15 cellular contexts compared by ENCODE assay signal in genomic region chr2:138421315-138421970, GRCh38.
A peak's percentile ranks its signal among the peaks of the same experiment; 100 is the strongest.
DNase-seq lines count a peak whose midpoint lies in the region; ATAC-seq, FAIRE-seq and TF ChIP-seq lines count a peak whose summit lies in the region.
"Had no signal": no experiment of that assay in that cellular context is flagged by ENCODE, and none has a peak within 500 bp of the region (broad histone marks: within the 10 kb centered on the region; RNA-seq: fewer than 3 reads in every experiment).

No MANE protein-coding gene starts in this region.

- in situ Hi-C loops in Panc1 (cut with HindIII; ENCODE audit: low pct_unique_long_range_greater_than_20kb, low sequenced_read_pairs) = no loop called here

- peaks cover 2% of the 10 kb centered on the region; the same call in 1 of the 2 replicates for H3K4me1 ChIP-seq in Panc1 (ENCODE audit: control insufficient read depth, insufficient read depth, low read length)
- H3K4me1 ChIP-seq: BE2C had no signal

- BruUV-seq in Panc1 (replicated peaks; lab: Mats Ljungman, UMichigan) = no TSS peak

- ATAC-seq in Panc1 (peak; percentile 75), HG02763 (IDR thresholded peaks at IDR 0.05; ENCODE audit: unreplicated experiment) (no peak)

- H3K27ac Mint-ChIP-seq in mesothelial cell of epicardium = peak overlapping the region; percentile 48

- CTCF ChIA-PET in Panc1 (lab: Charles Lee) = interaction anchor here (0.7 kb wide), 1 partner anchor 9 kb away, joined by 3 read pairs; no protein-coding TSS in a partner anchor

- no peaks in the 10 kb centered on the region for H3K27me3 Mint-ChIP-seq in mesothelial cell of epicardium (ENCODE audit: low read depth)

- H3K27me3 ChIP-seq in Panc1 (ENCODE audit: control insufficient read depth, insufficient read depth, low read length) = no peaks in the 10 kb centered on the region
- H3K27me3 ChIP-seq: BE2C, heart right ventricle, pancreas had no signal

- no peaks in the 10 kb centered on the region; the same call in 1 of the 2 replicates for H3K36me3 ChIP-seq in Panc1 (ENCODE audit: control insufficient read depth, insufficient read depth, low read length)
- H3K36me3 ChIP-seq: BE2C, heart right ventricle, pancreas had no signal

- H3K9me3 Mint-ChIP-seq in mesothelial cell of epicardium = peaks cover 21% of the 10 kb centered on the region

- POLR2A ChIA-PET in Panc1 (lab: Charles Lee) = no interaction called here

- H3K27ac ChIP-seq in Panc1 (ENCODE audit: low read length) = no peak overlapping the region; the same call in 1 of the 2 replicates
- H3K27ac ChIP-seq: heart right ventricle had no signal

- intact Hi-C loops in Panc1 (cut with micrococcal nuclease; ENCODE audit: unreplicated experiment) = no loop called here

- H3K4me3 ChIP-seq in Panc1 (ENCODE audit: low read depth in 2 of 2, low read length in 2 of 2) (no peak overlapping the region), epithelial cell of esophagus (ENCODE audit: low read length) (no peak overlapping the region)
- H3K4me3 ChIP-seq: heart right ventricle, pancreas had no signal

- H3K4me3 Mint-ChIP-seq in mesothelial cell of epicardium = no peak overlapping the region

- peaks cover 4% of the 10 kb centered on the region for H3K36me3 Mint-ChIP-seq in mesothelial cell of epicardium

- no peaks in the 10 kb centered on the region; the same call in 1 of the 2 replicates for H3K9me3 ChIP-seq in Panc1 (ENCODE audit: control insufficient read depth, insufficient read depth, low read depth, low read length)
- H3K9me3 ChIP-seq: BE2C had no signal

- no peak for FAIRE-seq in frontal cortex (lab: Jason Lieb, UNC)

- TF ChIP-seq CTCF in Panc1 (IDR thresholded peaks at IDR 0.05) (no peak), epithelial cell of esophagus (IDR thresholded peaks at IDR 0.05; ENCODE audit: insufficient read depth, low read depth, low read length, missing control alignments) (no peak), mesothelial cell of epicardium (IDR thresholded peaks at IDR 0.05; ENCODE audit: unreplicated experiment) (no peak)

- DNase-seq in EH (ENCODE audit: low read depth) (peak; percentile 43), Panc1 (ENCODE audit: low read depth, low spot score) (peak; percentile 70), epithelial cell of esophagus (ENCODE audit: low read depth) (peak; percentile 88), mesothelial cell of epicardium (ENCODE audit: low spot score in 2 of 2, unreplicated experiment in 2 of 2) (no peak), hypothalamus (lab: John Stamatoyannopoulos, UW) (no peak), HUDEP-2 (lab: John Stamatoyannopoulos, UW; ENCODE audit: unreplicated experiment in 76 of 76) (no peak), frontal cortex (ENCODE audit: low spot score in 2 of 2) (no peak)
- DNase-seq: activated CD8-positive, alpha-beta memory T cell treated with anti-CD3 and anti-CD28 coated beads for 24 hours; activated naive CD4-positive, alpha-beta T cell treated with Interleukin-2 at 50 U/mL for 16 hours; BE2C; heart right ventricle; MM.1S; NCI-H2171 had no signal

- peaks cover 10% of the 10 kb centered on the region for H3K4me1 Mint-ChIP-seq in mesothelial cell of epicardium

Comparison
In these comparisons a context has a peak if more than half of its experiments do, and no peak if none do; other contexts are left out.
1. DNase-seq: peak in EH (single experiment), Panc1 (single experiment) and epithelial cell of esophagus (single experiment); none in mesothelial cell of epicardium (0 of 2), hypothalamus (0 of 51), HUDEP-2 (0 of 76) and frontal cortex (0 of 2).